ENCODE assay signal across 1 cellular context in genomic region chr2:118849226-118850170, GRCh38.
TF ChIP-seq lines count a peak whose summit lies in the region.

No MANE protein-coding gene starts in this region.

TF ChIP-seq in HepG2, 621 proteins besides CTCF, POLR2A, EP300 and RAD21:
- no peak for TF ChIP-seq ATF2 (CRISPR knock-in tag; IDR thresholded peaks at IDR 0.05)
- TF ChIP-seq EZH2 (conservative IDR thresholded peaks at IDR 0.05; ENCODE audit: low read depth, low read length), result peak; percentile 58; the same call in 1 of the 2 replicates
TF ChIP-seq in HepG2: peak in this region for 1.
